In genomic region chr11:106101797-106102196, GRCh38 we compare ENCODE assay signal across 24 cellular contexts. TPM values are rescaled to one million over a fixed set of nuclear protein-coding genes. Genes with fewer than 3 reads are reported as not detected.
A peak's percentile ranks its signal among the peaks of the same experiment; 100 is the strongest.
DNase-seq lines count a peak whose midpoint lies in the region; TF ChIP-seq lines count a peak whose summit lies in the region.
"Had no signal": no experiment of that assay in that cellular context is flagged by ENCODE, and none has a peak within 500 bp of the region (broad histone marks: within the 10 kb centered on the region; RNA-seq: fewer than 3 reads in every experiment).

No MANE protein-coding gene starts in this region.

- no peaks in the 10 kb centered on the region for H3K36me3 Mint-ChIP-seq in glutamatergic neuron (ENCODE audit: unreplicated experiment)

- H3F3A ChIP-seq in GM23248 (ENCODE audit: insufficient read depth): no peaks in the 10 kb centered on the region; the same call in 1 of the 2 replicates

- H3K36me3 ChIP-seq in GM23248 (ENCODE audit: low read depth) (peaks cover 22% of the 10 kb centered on the region), ascending aorta (peaks cover 11 to 20% of the 10 kb centered on the region in 2 donors), Peyer's patch (peaks cover 0 to 11% (median 0%) of the 10 kb centered on the region in 3 donors)

- H3K4me2 ChIP-seq in GM23248 (ENCODE audit: unreplicated experiment): no peak overlapping the region

- no peaks in the 10 kb centered on the region for H3K9me3 Mint-ChIP-seq in glutamatergic neuron (ENCODE audit: unreplicated experiment)
- H3K9me3 Mint-ChIP-seq: activated naive CD4-positive, alpha-beta T cell treated with anti-CD3 and anti-CD28 coated beads for 36 hours; activated T-cell treated with anti-CD3 and anti-CD28 coated beads, Interleukin-2, amount 50 U/mL, for 24 hours; CD4-positive, alpha-beta memory T cell; dendritic cell treated with granulocyte-macrophage colony-stimulating factor and Interleukin-4, amounts not matched to agents 40 ng/mL and 50 ng/mL, for 4 days; H9 had no signal

- CTCF ChIA-PET in AG04449 (lab: Yijun Ruan, JAX): interaction anchor here (2.4 kb wide), 1 partner anchor 11 kb away, joined by 11 read pairs; no protein-coding TSS in a partner anchor

- H3K9ac ChIP-seq in GM23248: no peak overlapping the region

- TF ChIP-seq CTCF in AG04449 (IDR thresholded peaks at IDR 0.05; ENCODE audit: insufficient read depth, low read length, missing control alignments): no peak
- TF ChIP-seq CTCF in glutamatergic neuron (IDR thresholded peaks at IDR 0.05; ENCODE audit: partially characterized antibody, unreplicated experiment): no peak
- TF ChIP-seq CTCF in ascending aorta (IDR thresholded peaks at IDR 0.05): no peak
- TF ChIP-seq CTCF in Peyer's patch (IDR thresholded peaks at IDR 0.05): no peak

- no peaks in the 10 kb centered on the region for H3K4me1 Mint-ChIP-seq in glutamatergic neuron (ENCODE audit: low read depth, unreplicated experiment)
- H3K4me1 Mint-ChIP-seq: CD4-positive, alpha-beta memory T cell; neural crest cell had no signal

- peak; percentile 45 for DNase-seq in AG04449 (ENCODE audit: low read depth, low spot score)
- peak; percentile 59 for DNase-seq in GM23248
- peak; percentile 54 for DNase-seq in amniotic stem cell (lab: John Stamatoyannopoulos, UW)
- DNase-seq in fibroblast of peridontal ligament (ENCODE audit: extremely low read depth): peak; percentile 83
- no peak for DNase-seq in glutamatergic neuron
- no peak for DNase-seq in NCI-H1694 (lab: John Stamatoyannopoulos, UW)
- DNase-seq in ascending aorta (ENCODE audit: low spot score in 2 of 2): no peak
- no peak for DNase-seq in Peyer's patch
- DNase-seq: activated CD8-positive, alpha-beta T cell treated with anti-CD3 and anti-CD28 coated beads for 36 hours; activated naive CD4-positive, alpha-beta T cell treated with anti-CD3 and anti-CD28 coated beads for 36 hours; activated T-cell treated with anti-CD3 and anti-CD28 coated beads, Interleukin-2, amount 50 U/mL, for 24 hours; body of pancreas; CD4-positive, alpha-beta memory T cell; H9; left lung; NCI-H2081; NCI-H510A; RPMI8226; T1000 had no signal

- H3K9me3 ChIP-seq in GM23248 (ENCODE audit: low read depth) (no peaks in the 10 kb centered on the region), ascending aorta (no peaks in the 10 kb centered on the region), Peyer's patch (no peaks in the 10 kb centered on the region)
- H3K9me3 ChIP-seq: body of pancreas, left lung, suprapubic skin had no signal

- TF ChIP-seq POLR2A in Peyer's patch (IDR thresholded peaks at IDR 0.05): no peak

- no peak overlapping the region for H3K27ac Mint-ChIP-seq in glutamatergic neuron (ENCODE audit: unreplicated experiment)
- H3K27ac Mint-ChIP-seq: activated CD8-positive, alpha-beta T cell treated with anti-CD3 and anti-CD28 coated beads for 36 hours; activated naive CD4-positive, alpha-beta T cell treated with anti-CD3 and anti-CD28 coated beads for 36 hours; activated T-cell treated with anti-CD3 and anti-CD28 coated beads, Interleukin-2, amount 50 U/mL, for 24 hours; CD4-positive, alpha-beta memory T cell; dendritic cell treated with granulocyte-macrophage colony-stimulating factor and Interleukin-4, amounts not matched to agents 40 ng/mL and 50 ng/mL, for 4 days; progenitor cell of endocrine pancreas had no signal

- 48 to 64% methylated on average over 1 of the region's 1 CpG for WGBS in GM23248 (ENCODE audit: low coverage in 1 of 2, low lambda C conversion rate in 2 of 2, missing lambda C conversion rate in 2 of 2), 2 experiments

- in situ Hi-C loops in GM23248 (cut with MboI): no loop called here

- no peaks in the 10 kb centered on the region for H3K79me2 ChIP-seq in GM23248 (ENCODE audit: insufficient read depth)

- no peaks in the 10 kb centered on the region for H3K27me3 Mint-ChIP-seq in glutamatergic neuron (ENCODE audit: unreplicated experiment)
- H3K27me3 Mint-ChIP-seq: activated CD8-positive, alpha-beta T cell treated with anti-CD3 and anti-CD28 coated beads for 36 hours; activated T-cell treated with anti-CD3 and anti-CD28 coated beads, Interleukin-2, amount 50 U/mL, for 24 hours; CD4-positive, alpha-beta memory T cell; dendritic cell treated with granulocyte-macrophage colony-stimulating factor and Interleukin-4, amounts not matched to agents 40 ng/mL and 50 ng/mL, for 4 days; progenitor cell of endocrine pancreas had no signal

- H3K4me1 ChIP-seq in GM23248 (ENCODE audit: insufficient read depth) (peaks cover 7% of the 10 kb centered on the region; the same call in 1 of the 2 replicates), ascending aorta (no peaks in the 10 kb centered on the region), Peyer's patch (no peaks in the 10 kb centered on the region)
- H3K4me1 ChIP-seq: body of pancreas, left lung, suprapubic skin had no signal

- no peak overlapping the region for H3K4me3 ChIP-seq in AG04449 (ENCODE audit: low read depth, low read length)
- no peak overlapping the region for H3K4me3 ChIP-seq in GM23248
- no peak overlapping the region for H3K4me3 ChIP-seq in ascending aorta
- H3K4me3 ChIP-seq in Peyer's patch: no peak overlapping the region
- H3K4me3 ChIP-seq: body of pancreas, left lung, suprapubic skin had no signal

- H2AFZ ChIP-seq in GM23248: no peak overlapping the region

- no peaks in the 10 kb centered on the region for H3K9me2 ChIP-seq in GM23248 (ENCODE audit: insufficient read depth)

- POLR2A ChIA-PET in AG04449 (lab: Yijun Ruan, JAX): no interaction called here

- H4K20me1 ChIP-seq in GM23248 (ENCODE audit: insufficient read depth): no peaks in the 10 kb centered on the region

- intact Hi-C loops in ascending aorta (cut with DNase I): no loop called here

- H3K27ac ChIP-seq in GM23248: no peak overlapping the region
- no peak overlapping the region for H3K27ac ChIP-seq in ascending aorta
- no peak overlapping the region for H3K27ac ChIP-seq in Peyer's patch
- H3K27ac ChIP-seq: body of pancreas, HL-60, left lung, suprapubic skin had no signal

- no peak overlapping the region for H3K4me3 Mint-ChIP-seq in glutamatergic neuron (ENCODE audit: unreplicated experiment)
- H3K4me3 Mint-ChIP-seq: activated CD8-positive, alpha-beta T cell treated with anti-CD3 and anti-CD28 coated beads for 36 hours; activated naive CD4-positive, alpha-beta T cell treated with anti-CD3 and anti-CD28 coated beads for 36 hours; activated T-cell treated with anti-CD3 and anti-CD28 coated beads, Interleukin-2, amount 50 U/mL, for 24 hours; CD4-positive, alpha-beta memory T cell; dendritic cell treated with granulocyte-macrophage colony-stimulating factor and Interleukin-4, amounts not matched to agents 40 ng/mL and 50 ng/mL, for 4 days; H9; neural crest cell had no signal

- no peaks in the 10 kb centered on the region for H3K27me3 ChIP-seq in GM23248 (replicated peaks; ENCODE audit: insufficient read depth)
- H3K27me3 ChIP-seq in ascending aorta: no peaks in the 10 kb centered on the region
- no peaks in the 10 kb centered on the region for H3K27me3 ChIP-seq in Peyer's patch
- H3K27me3 ChIP-seq: body of pancreas, left lung, suprapubic skin had no signal

RNA-seq across cellular contexts. Expression of gene AASDHPPT, which starts 24.3 kb away (rescaled TPM):
- 45.9 and 70.1 TPM in 2 replicates for total RNA-seq in GM23248 (2014; rRNA removed; shearing (Covaris generic))
- 48.7 and 49.5 TPM in 2 replicates for polyA plus RNA-seq in GM23248 (2016; fragmentation: Nextera tagmentation; extraction: Ambion mirVana)
- total RNA-seq in glutamatergic neuron (ENCODE audit: unreplicated experiment): 109 TPM
- total RNA-seq in ascending aorta: 17.6 TPM
- total RNA-seq in Peyer's patch: 10 to 100 TPM; 17.9 to 25.6 (median 22.6) TPM

RNA-seq across cellular contexts. Expression of gene KBTBD3, which starts 24.6 kb away (rescaled TPM):
- 1.3 and 3.6 TPM in 2 replicates for total RNA-seq in GM23248 (2014; rRNA removed; shearing (Covaris generic))
- 6.6 and 7.7 TPM in 2 replicates for polyA plus RNA-seq in GM23248 (2016; fragmentation: Nextera tagmentation; extraction: Ambion mirVana)
- 8.9 TPM for total RNA-seq in glutamatergic neuron (ENCODE audit: unreplicated experiment)
- total RNA-seq in ascending aorta: not detected
- 10 to 100 TPM in 3 of 4 donors, 1 to 10 TPM in 1; 1.7 to 15.4 (median 11.9) TPM for total RNA-seq in Peyer's patch

Comparison
In these comparisons a context has a peak if more than half of its experiments do, and no peak if none do; other contexts are left out.
1. DNase-seq: peak in AG04449 (single experiment), GM23248 (single experiment), amniotic stem cell (single experiment) and fibroblast of peridontal ligament (single experiment); none in glutamatergic neuron (single experiment), NCI-H1694 (single experiment), ascending aorta (0 of 2) and Peyer's patch (0 of 3).